15 cellular contexts compared by ENCODE assay signal in the genomic region with DNA sequence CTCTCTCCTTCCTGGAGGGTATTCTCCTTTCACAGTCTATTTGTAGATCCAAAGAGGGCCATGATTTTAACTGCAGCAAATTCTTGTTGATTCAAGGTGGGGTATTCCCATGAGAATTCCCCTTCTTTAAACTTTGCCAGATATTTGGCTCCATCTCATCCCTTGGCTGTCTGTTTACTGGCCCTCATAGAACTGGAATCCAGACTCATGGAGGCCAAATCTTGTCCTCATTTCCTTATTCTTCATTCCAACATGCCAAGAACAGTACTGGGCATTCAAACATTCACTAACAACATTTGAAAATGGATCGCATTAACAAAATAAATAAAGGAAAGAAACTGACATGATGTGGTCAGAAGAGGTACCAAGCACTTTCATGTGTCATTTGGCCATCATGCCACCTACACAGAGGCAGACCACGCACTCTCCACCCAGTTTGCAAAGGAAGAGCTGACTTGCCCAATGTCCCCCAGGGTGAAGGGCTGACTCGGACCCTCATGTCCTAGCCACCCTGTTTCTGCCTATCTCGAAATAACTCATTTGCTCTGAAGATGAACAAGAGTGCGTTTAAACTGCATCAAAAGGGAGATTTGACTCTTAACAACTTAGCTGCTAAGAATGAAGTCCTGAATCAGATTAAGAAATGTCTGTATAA. TPM values are rescaled to one million over a fixed set of nuclear protein-coding genes. Genes with fewer than 3 reads are reported as not detected.
DNase-seq lines count a peak whose midpoint lies in the region; ATAC-seq and TF ChIP-seq lines count a peak whose summit lies in the region.
"Had no signal": no experiment of that assay in that cellular context is flagged by ENCODE, and none has a peak within 500 bp of the region (broad histone marks: within the 10 kb centered on the region; RNA-seq: fewer than 3 reads in every experiment).

No MANE protein-coding gene starts in this region.

- H3K36me3 ChIP-seq in mesenchymal stem cell (ENCODE audit: control insufficient read depth in 1 of 2, insufficient read depth in 2 of 2, low read depth in 1 of 2, low read length in 2 of 2), result peaks cover 0 to 3% of the 10 kb centered on the region in 2 experiments
- no peaks in the 10 kb centered on the region for H3K36me3 ChIP-seq in tibial artery
- H3K36me3 ChIP-seq: HAP-1 had no signal

- WGBS in mesenchymal stem cell, result 94% methylated on average over 5 of the region's 5 CpGs

- CTCF ChIA-PET in activated CD4-positive, alpha-beta T cell treated with anti-CD3 and anti-CD28 coated beads for 36 hours (lab: Charles Lee), result interaction anchor here (0.7 to 2.8 kb wide), 7 partner anchors 10 to 324 kb away, joined by 3 to 15 read pairs (median 3); a partner anchor contains a TSS

- no peak for TF ChIP-seq CTCF in tibial artery (IDR thresholded peaks at IDR 0.05)

- no peak overlapping the region for H2AK5ac ChIP-seq in mesenchymal stem cell (ENCODE audit: low read length, severe bottlenecking)

- no peak overlapping the region for H3K27ac ChIP-seq in mesenchymal stem cell (ENCODE audit: low read length, poor library complexity, severe bottlenecking)
- H3K27ac ChIP-seq in tibial artery, result peak overlapping the region; percentile 79 to 80
- H3K27ac ChIP-seq: SK-N-MC had no signal

- H3K27me3 Mint-ChIP-seq in activated CD4-positive, alpha-beta T cell treated with anti-CD3 and anti-CD28 coated beads for 36 hours, result no peaks in the 10 kb centered on the region
- H3K27me3 Mint-ChIP-seq in central memory CD8-positive, alpha-beta T cell, result no peaks in the 10 kb centered on the region
- H3K27me3 Mint-ChIP-seq: activated naive CD8-positive, alpha-beta T cell treated with anti-CD3 and anti-CD28 coated beads, Interleukin-2, amount 10 ng/mL, durations not matched to agents 7 days and 5 days; stimulated activated naive B cell treated with anti-CD40 and anti-IgM and Interleukin-4, amounts not matched to agents 10 μg/mL and 1 μg/mL and 100 μg/mL, for 72 hours had no signal

- no peak overlapping the region for H3K4ac ChIP-seq in mesenchymal stem cell (ENCODE audit: low read depth in 1 of 2, low read length in 2 of 2)

- H3K9me3 Mint-ChIP-seq in activated CD4-positive, alpha-beta T cell treated with anti-CD3 and anti-CD28 coated beads for 36 hours (ENCODE audit: low read depth), result no peaks in the 10 kb centered on the region
- no peaks in the 10 kb centered on the region for H3K9me3 Mint-ChIP-seq in central memory CD8-positive, alpha-beta T cell
- H3K9me3 Mint-ChIP-seq: activated naive CD8-positive, alpha-beta T cell treated with anti-CD3 and anti-CD28 coated beads, Interleukin-2, amount 10 ng/mL, durations not matched to agents 7 days and 5 days; stimulated activated naive B cell treated with anti-CD40 and anti-IgM and Interleukin-4, amounts not matched to agents 10 μg/mL and 1 μg/mL and 100 μg/mL, for 72 hours had no signal

- H3K4me2 ChIP-seq in mesenchymal stem cell (ENCODE audit: low read length, poor library complexity, severe bottlenecking), result no peak overlapping the region

- peak overlapping the region; percentile 10 for H3K27ac Mint-ChIP-seq in activated CD4-positive, alpha-beta T cell treated with anti-CD3 and anti-CD28 coated beads for 36 hours
- H3K27ac Mint-ChIP-seq in central memory CD8-positive, alpha-beta T cell (ENCODE audit: low read depth), result peak overlapping the region; percentile 41
- H3K27ac Mint-ChIP-seq: activated naive CD8-positive, alpha-beta T cell treated with anti-CD3 and anti-CD28 coated beads, Interleukin-2, amount 10 ng/mL, durations not matched to agents 7 days and 5 days; stimulated activated naive B cell treated with anti-CD40 and anti-IgM and Interleukin-4, amounts not matched to agents 10 μg/mL and 1 μg/mL and 100 μg/mL, for 72 hours had no signal

- H2BK12ac ChIP-seq in mesenchymal stem cell (ENCODE audit: low read length in 2 of 2), result no peak overlapping the region

- H3K14ac ChIP-seq in mesenchymal stem cell (ENCODE audit: low read length in 2 of 2), result no peak overlapping the region

- no peak for ATAC-seq in activated CD4-positive, alpha-beta T cell treated with anti-CD3 and anti-CD28 coated beads for 36 hours
- ATAC-seq in central memory CD8-positive, alpha-beta T cell (replicated peaks; ENCODE audit: extremely low read depth, poor library complexity, severe bottlenecking), result no peak
- no peak for ATAC-seq in HG03175 (IDR thresholded peaks at IDR 0.05; ENCODE audit: unreplicated experiment)

- H3K4me3 ChIP-seq in mesenchymal stem cell (ENCODE audit: insufficient read depth in 1 of 2, low read depth in 1 of 2, low read length in 2 of 2) (peak overlapping the region in 1 of 2 experiments; percentile 0), tibial artery (no peak overlapping the region)
- H3K4me3 ChIP-seq: HAP-1, SK-N-MC had no signal

- H3K79me1 ChIP-seq in mesenchymal stem cell (replicated peaks; ENCODE audit: low read length, poor library complexity, severe bottlenecking), result peaks cover 4% of the 10 kb centered on the region

- no peak for DNase-seq in activated CD4-positive, alpha-beta T cell treated with anti-CD3 and anti-CD28 coated beads for 36 hours
- no peak for DNase-seq in activated CD4-positive, alpha-beta T cell treated with anti-CD3 and anti-CD28 coated beads for 1 hour
- no peak for DNase-seq in central memory CD8-positive, alpha-beta T cell (ENCODE audit: low spot score in 2 of 2)
- DNase-seq in mesenchymal stem cell, result no peak
- no peak for DNase-seq in tibial artery
- no peak for DNase-seq in T-helper 9 cell
- no peak for DNase-seq in NCI-H1105 (lab: John Stamatoyannopoulos, UW)
- DNase-seq: activated CD4-positive, alpha-beta T cell treated with anti-CD3 and anti-CD28 coated beads for 4 hours; activated naive CD8-positive, alpha-beta T cell treated with anti-CD3 and anti-CD28 coated beads, Interleukin-2, amount 10 ng/mL, durations not matched to agents 7 days and 5 days; DMS 273 treated with DMSO at 0.1 percent for 48 hours; NCI-H1694; stimulated activated naive B cell treated with anti-CD40 and anti-IgM and Interleukin-4, amounts not matched to agents 10 μg/mL and 1 μg/mL and 100 μg/mL, for 72 hours had no signal

- no peak overlapping the region for H2AFZ ChIP-seq in mesenchymal stem cell (ENCODE audit: low read depth, low read length)

- no peaks in the 10 kb centered on the region for H3K9me3 ChIP-seq in mesenchymal stem cell (ENCODE audit: control insufficient read depth, low read length)
- H3K9me3 ChIP-seq in tibial artery, result no peaks in the 10 kb centered on the region
- H3K9me3 ChIP-seq: HAP-1 had no signal

- intact Hi-C loops in activated CD4-positive, alpha-beta T cell treated with anti-CD3 and anti-CD28 coated beads for 36 hours (cut with DNase I, micrococcal nuclease), result no loop called here
- intact Hi-C loops in tibial artery (cut with DNase I; ENCODE audit: low total_unique reads), result no loop called here

- H4K8ac ChIP-seq in mesenchymal stem cell (ENCODE audit: low read length), result no peak overlapping the region

- POLR2A ChIA-PET in activated CD4-positive, alpha-beta T cell treated with anti-CD3 and anti-CD28 coated beads for 36 hours (lab: Charles Lee), result no interaction called here

- H3K27me3 ChIP-seq in mesenchymal stem cell (ENCODE audit: control insufficient read depth in 1 of 2, insufficient read depth in 1 of 2, low read length in 2 of 2) (no peaks in the 10 kb centered on the region), tibial artery (no peaks in the 10 kb centered on the region)

- no peak overlapping the region for H3K4me3 Mint-ChIP-seq in activated CD4-positive, alpha-beta T cell treated with anti-CD3 and anti-CD28 coated beads for 36 hours
- no peak overlapping the region for H3K4me3 Mint-ChIP-seq in central memory CD8-positive, alpha-beta T cell
- H3K4me3 Mint-ChIP-seq: activated naive CD8-positive, alpha-beta T cell treated with anti-CD3 and anti-CD28 coated beads, Interleukin-2, amount 10 ng/mL, durations not matched to agents 7 days and 5 days; stimulated activated naive B cell treated with anti-CD40 and anti-IgM and Interleukin-4, amounts not matched to agents 10 μg/mL and 1 μg/mL and 100 μg/mL, for 72 hours had no signal

- H2BK5ac ChIP-seq in mesenchymal stem cell (ENCODE audit: low read depth, low read length, poor library complexity, severe bottlenecking), result no peak overlapping the region

- no peak overlapping the region for H2BK15ac ChIP-seq in mesenchymal stem cell (ENCODE audit: low read depth, poor library complexity, severe bottlenecking)

- H3K23ac ChIP-seq in mesenchymal stem cell (ENCODE audit: low read length in 2 of 2), result no peak overlapping the region

- H3K4me1 Mint-ChIP-seq in activated CD4-positive, alpha-beta T cell treated with anti-CD3 and anti-CD28 coated beads for 36 hours, result peaks cover 56% of the 10 kb centered on the region
- H3K4me1 Mint-ChIP-seq in central memory CD8-positive, alpha-beta T cell, result peaks cover 55% of the 10 kb centered on the region

- H3K18ac ChIP-seq in mesenchymal stem cell (ENCODE audit: low read depth in 1 of 2, low read length in 2 of 2), result no peak overlapping the region

- H2BK120ac ChIP-seq in mesenchymal stem cell (ENCODE audit: low read depth, low read length), result no peak overlapping the region

- H4K91ac ChIP-seq in mesenchymal stem cell (ENCODE audit: low read length), result no peak overlapping the region

- peaks cover 13% of the 10 kb centered on the region for H3K36me3 Mint-ChIP-seq in activated CD4-positive, alpha-beta T cell treated with anti-CD3 and anti-CD28 coated beads for 36 hours (ENCODE audit: low read depth)
- peaks cover 38% of the 10 kb centered on the region for H3K36me3 Mint-ChIP-seq in central memory CD8-positive, alpha-beta T cell (ENCODE audit: insufficient read depth)

- peak overlapping the region; percentile 25 for H3K9ac ChIP-seq in mesenchymal stem cell (ENCODE audit: low read length)

- H3K4me1 ChIP-seq in mesenchymal stem cell (ENCODE audit: control insufficient read depth, insufficient read depth, low read depth, low read length), result no peaks in the 10 kb centered on the region
- H3K4me1 ChIP-seq in tibial artery, result peaks cover 0 to 62% (median 41%) of the 10 kb centered on the region in 4 donors
- H3K4me1 ChIP-seq: HAP-1 had no signal

RNA-seq across cellular contexts. Expression of a gene that starts 23.1 kb away (rescaled TPM):
- 10 to 100 TPM; 43.9 to 59.4 TPM for total RNA-seq in activated CD4-positive, alpha-beta T cell treated with anti-CD3 and anti-CD28 coated beads for 36 hours
- polyA plus RNA-seq in mesenchymal stem cell (2013, experiment 1 of 2), result 58.8 TPM
- polyA plus RNA-seq in mesenchymal stem cell (2013, experiment 2 of 2), result 61.6 TPM

RNA-seq across cellular contexts. Expression of a gene that starts 33.0 kb away (rescaled TPM):
- 10 to 100 TPM; 14.1 to 15.4 TPM for total RNA-seq in activated CD4-positive, alpha-beta T cell treated with anti-CD3 and anti-CD28 coated beads for 36 hours
- polyA plus RNA-seq in mesenchymal stem cell (2013, experiment 1 of 2), result 6.0 TPM
- 6.5 TPM for polyA plus RNA-seq in mesenchymal stem cell (2013, experiment 2 of 2)

RNA-seq across cellular contexts. Expression of a gene that starts 53.0 kb away (rescaled TPM):
- total RNA-seq in activated CD4-positive, alpha-beta T cell treated with anti-CD3 and anti-CD28 coated beads for 36 hours, result 10 to 100 TPM; 57.0 to 64.6 TPM
- polyA plus RNA-seq in mesenchymal stem cell (2013, experiment 1 of 2), result 33.1 TPM
- polyA plus RNA-seq in mesenchymal stem cell (2013, experiment 2 of 2), result 34.1 TPM

RNA-seq across cellular contexts. Expression of a gene that starts 57.6 kb away (rescaled TPM):
- total RNA-seq in activated CD4-positive, alpha-beta T cell treated with anti-CD3 and anti-CD28 coated beads for 36 hours, result 10 to 100 TPM; 63.5 to 93.0 TPM
- 22.5 TPM for polyA plus RNA-seq in mesenchymal stem cell (2013, experiment 1 of 2)
- polyA plus RNA-seq in mesenchymal stem cell (2013, experiment 2 of 2), result 25.7 TPM
